In genomic region chr2:6951046-6951445, GRCh38 we compare ENCODE assay signal across 30 cellular contexts.
"Had no signal": no experiment of that assay in that cellular context is flagged by ENCODE, and none has a peak within 500 bp of the region (broad histone marks: within the 10 kb centered on the region; RNA-seq: fewer than 3 reads in every experiment).

No MANE protein-coding gene starts in this region.

- H3K4me1 Mint-ChIP-seq: activated B cell treated with CpG ODN at 0.5 μM for 24 hours; activated T-helper 17 cell treated with anti-CD3 and anti-CD28 coated beads, Interleukin-2, amount 50 U/mL, for 72 hours had no signal

- H3K27me3 ChIP-seq: ascending aorta, body of pancreas had no signal

- H3K4me3 Mint-ChIP-seq: activated B cell treated with CpG ODN at 0.5 μM for 24 hours; activated CD4-positive, alpha-beta T cell treated with anti-CD3 and anti-CD28 coated beads, Interleukin-2, amount 10 ng/mL, durations not matched to agents 24 days and 14 days; activated CD8-positive, alpha-beta memory T cell treated with anti-CD3 and anti-CD28 coated beads, Interleukin-2, amount 10 ng/mL, durations not matched to agents 7 days and 5 days; activated naive CD4-positive, alpha-beta T cell treated with anti-CD3 and anti-CD28 coated beads, Interleukin-2, amount 10 ng/mL, durations not matched to agents 7 days and 5 days; activated naive CD8-positive, alpha-beta T cell treated with anti-CD3 and anti-CD28 coated beads, Interleukin-2, amount 50 U/mL, for 24 hours; activated T-helper 17 cell treated with anti-CD3 and anti-CD28 coated beads, Interleukin-2, amount 50 U/mL, for 72 hours; central memory CD8-positive, alpha-beta T cell; T-helper 17 cell had no signal

- DNase-seq: activated B cell treated with CpG ODN at 0.5 μM for 24 hours; activated CD4-positive, alpha-beta T cell treated with anti-CD3 and anti-CD28 coated beads for 1 hour; activated CD4-positive, alpha-beta T cell treated with anti-CD3 and anti-CD28 coated beads, Interleukin-2, amount 10 ng/mL, durations not matched to agents 24 days and 14 days; activated CD4-positive, alpha-beta T cell treated with anti-CD3 and anti-CD28 coated beads, Interleukin-2, amount 50 U/mL, for 48 hours; activated CD8-positive, alpha-beta memory T cell treated with anti-CD3 and anti-CD28 coated beads, Interleukin-2, amount 10 ng/mL, durations not matched to agents 7 days and 5 days; activated gamma-delta T cell; activated naive CD4-positive, alpha-beta T cell treated with anti-CD3 and anti-CD28 coated beads, Interleukin-2, amount 10 ng/mL, durations not matched to agents 7 days and 5 days; activated naive CD8-positive, alpha-beta T cell treated with anti-CD3 and anti-CD28 coated beads, Interleukin-2, amount 50 U/mL, for 24 hours; activated T-cell treated with anti-CD3 and anti-CD28 coated beads, Interleukin-2, amount 50 U/mL, for 48 hours; amniotic stem cell; body of pancreas; NCI-H1092; NCI-H1417; NCI-H1694; NCI-H2029 treated with DMSO at 0.1 percent for 48 hours; NCI-H345; NCI-H510A; NCI-H526 treated with DMSO at 0.1 percent for 48 hours; NCI-H82; NK-92 treated with Interleukin-12 subunit alpha and Interleukin-12 subunit beta, amount 100 ng/mL, for 24 hours; OCI-M1; RPMI8226; T-helper 17 cell; T-helper 9 cell had no signal

- H3K9me3 Mint-ChIP-seq: activated B cell treated with CpG ODN at 0.5 μM for 24 hours; activated CD4-positive, alpha-beta T cell treated with anti-CD3 and anti-CD28 coated beads, Interleukin-2, amount 10 ng/mL, durations not matched to agents 24 days and 14 days; activated naive CD4-positive, alpha-beta T cell treated with anti-CD3 and anti-CD28 coated beads, Interleukin-2, amount 10 ng/mL, durations not matched to agents 7 days and 5 days; activated naive CD8-positive, alpha-beta T cell treated with anti-CD3 and anti-CD28 coated beads, Interleukin-2, amount 50 U/mL, for 24 hours; activated T-helper 17 cell treated with anti-CD3 and anti-CD28 coated beads, Interleukin-2, amount 50 U/mL, for 72 hours; central memory CD8-positive, alpha-beta T cell had no signal

- H3K27ac ChIP-seq: ascending aorta, body of pancreas, KMS-11 had no signal

- H3K4me3 ChIP-seq: ascending aorta, body of pancreas had no signal

- ATAC-seq: activated CD8-positive, alpha-beta memory T cell treated with anti-CD3 and anti-CD28 coated beads, Interleukin-2, amount 10 ng/mL, durations not matched to agents 7 days and 5 days; activated naive CD8-positive, alpha-beta T cell treated with anti-CD3 and anti-CD28 coated beads, Interleukin-2, amount 50 U/mL, for 24 hours; activated T-helper 17 cell treated with anti-CD3 and anti-CD28 coated beads, Interleukin-2, amount 50 U/mL, for 72 hours; body of pancreas; Panc1; Right ventricle myocardium inferior; T-helper 17 cell had no signal

- H3K27ac Mint-ChIP-seq: activated B cell treated with CpG ODN at 0.5 μM for 24 hours; activated CD4-positive, alpha-beta T cell treated with anti-CD3 and anti-CD28 coated beads, Interleukin-2, amount 10 ng/mL, durations not matched to agents 24 days and 14 days; activated CD8-positive, alpha-beta memory T cell treated with anti-CD3 and anti-CD28 coated beads, Interleukin-2, amount 10 ng/mL, durations not matched to agents 7 days and 5 days; activated naive CD4-positive, alpha-beta T cell treated with anti-CD3 and anti-CD28 coated beads, Interleukin-2, amount 10 ng/mL, durations not matched to agents 7 days and 5 days; activated naive CD8-positive, alpha-beta T cell treated with anti-CD3 and anti-CD28 coated beads, Interleukin-2, amount 50 U/mL, for 24 hours; activated T-helper 17 cell treated with anti-CD3 and anti-CD28 coated beads, Interleukin-2, amount 50 U/mL, for 72 hours; T-helper 17 cell had no signal

- H3K27me3 Mint-ChIP-seq: activated CD4-positive, alpha-beta T cell treated with anti-CD3 and anti-CD28 coated beads, Interleukin-2, amount 10 ng/mL, durations not matched to agents 24 days and 14 days; activated CD8-positive, alpha-beta memory T cell treated with anti-CD3 and anti-CD28 coated beads, Interleukin-2, amount 10 ng/mL, durations not matched to agents 7 days and 5 days; activated naive CD4-positive, alpha-beta T cell treated with anti-CD3 and anti-CD28 coated beads, Interleukin-2, amount 10 ng/mL, durations not matched to agents 7 days and 5 days; activated naive CD8-positive, alpha-beta T cell treated with anti-CD3 and anti-CD28 coated beads, Interleukin-2, amount 50 U/mL, for 24 hours; activated T-helper 17 cell treated with anti-CD3 and anti-CD28 coated beads, Interleukin-2, amount 50 U/mL, for 72 hours; central memory CD8-positive, alpha-beta T cell; T-helper 17 cell had no signal
